In the genomic region with DNA sequence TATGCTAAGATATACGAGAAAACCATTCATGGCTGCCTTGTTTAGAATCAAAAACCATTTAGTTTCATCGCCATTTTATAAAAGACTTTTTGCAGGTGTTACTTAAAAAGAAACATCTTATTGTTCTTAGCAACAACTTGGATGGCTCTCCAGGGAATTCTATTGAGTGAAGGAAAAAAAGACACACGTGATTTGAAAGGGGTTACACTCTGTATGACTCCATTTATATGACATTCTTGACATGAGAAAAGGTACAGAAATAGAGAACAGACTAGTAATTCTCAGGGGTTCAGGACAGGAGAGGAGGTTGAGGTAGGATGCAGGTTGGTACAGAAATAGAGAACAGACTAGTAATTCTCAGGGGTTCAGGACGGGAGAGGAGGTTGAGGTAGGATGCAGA, we compare ENCODE assay signal across 24 cellular contexts.
"Had no signal": no experiment of that assay in that cellular context is flagged by ENCODE, and none has a peak within 500 bp of the region (broad histone marks: within the 10 kb centered on the region; RNA-seq: fewer than 3 reads in every experiment).

No MANE protein-coding gene starts in this region.

- DNase-seq: activated CD4-positive, alpha-beta T cell treated with anti-CD3 and anti-CD28 coated beads for 48 hours; activated CD4-positive, CD25-positive, alpha-beta regulatory T cell; activated CD8-positive, alpha-beta T cell treated with anti-CD3 and anti-CD28 coated beads, Interleukin-2, amount 10 ng/mL, durations not matched to agents 7 days and 5 days; activated effector memory CD4-positive, alpha-beta T cell treated with anti-CD3 and anti-CD28 coated beads, Interleukin-2, amount 50 U/mL, for 16 hours; activated naive CD4-positive, alpha-beta T cell treated with anti-CD3 and anti-CD28 coated beads, Interleukin-2, amount 10 ng/mL, durations not matched to agents 7 days and 5 days; activated T-cell treated with anti-CD3 and anti-CD28 coated beads, Interleukin-2, amount 50 U/mL, for 1 hour; amygdala; cortex of kidney; head of caudate nucleus; hypothalamus; left ventricle myocardium inferior; ovary; psoas muscle; right cardiac atrium; stimulated activated CD4-positive, alpha-beta T cell treated with anti-CD3 and anti-CD28 coated beads, Interleukin-4, amount 100 ng/mL, for 4 hours; substantia nigra; SW 1271; T-helper 17 cell had no signal

- H3K9me3 Mint-ChIP-seq: activated naive CD4-positive, alpha-beta T cell treated with anti-CD3 and anti-CD28 coated beads, Interleukin-2, amount 10 ng/mL, durations not matched to agents 7 days and 5 days had no signal

- H3K27me3 ChIP-seq: cardiac muscle cell, gastroesophageal sphincter, neutrophil, ovary, tibial nerve had no signal

- H3K27ac Mint-ChIP-seq: activated CD8-positive, alpha-beta T cell treated with anti-CD3 and anti-CD28 coated beads, Interleukin-2, amount 10 ng/mL, durations not matched to agents 7 days and 5 days; activated naive CD4-positive, alpha-beta T cell treated with anti-CD3 and anti-CD28 coated beads, Interleukin-2, amount 10 ng/mL, durations not matched to agents 7 days and 5 days; stimulated activated naive CD8-positive, alpha-beta T cell treated with anti-CD3 and anti-CD28 coated beads, Interleukin-15, Interleukin-2, amounts not matched to agents 100 ng/mL and 50 ng/mL, for 24 hours; T-helper 17 cell had no signal

- H3K4me1 ChIP-seq: gastroesophageal sphincter, psoas muscle, tibial nerve had no signal

- H3K36me3 ChIP-seq: cardiac muscle cell, ovary had no signal

- H3K27ac ChIP-seq: cardiac muscle cell, epithelial cell of prostate, gastroesophageal sphincter, left ventricle myocardium inferior, neutrophil, ovary, psoas muscle, tibial nerve had no signal

- H3K4me3 ChIP-seq: cardiac muscle cell, gastroesophageal sphincter, left ventricle myocardium inferior, ovary, psoas muscle, tibial nerve had no signal

- H3K27me3 Mint-ChIP-seq: activated naive CD4-positive, alpha-beta T cell treated with anti-CD3 and anti-CD28 coated beads, Interleukin-2, amount 10 ng/mL, durations not matched to agents 7 days and 5 days; stimulated activated naive CD8-positive, alpha-beta T cell treated with anti-CD3 and anti-CD28 coated beads, Interleukin-15, Interleukin-2, amounts not matched to agents 100 ng/mL and 50 ng/mL, for 24 hours; T-helper 17 cell had no signal

- H3K4me1 Mint-ChIP-seq: activated naive CD4-positive, alpha-beta T cell treated with anti-CD3 and anti-CD28 coated beads, Interleukin-2, amount 10 ng/mL, durations not matched to agents 7 days and 5 days had no signal

- H3K4me3 Mint-ChIP-seq: activated CD8-positive, alpha-beta T cell treated with anti-CD3 and anti-CD28 coated beads, Interleukin-2, amount 10 ng/mL, durations not matched to agents 7 days and 5 days; activated naive CD4-positive, alpha-beta T cell treated with anti-CD3 and anti-CD28 coated beads, Interleukin-2, amount 10 ng/mL, durations not matched to agents 7 days and 5 days; stimulated activated naive CD8-positive, alpha-beta T cell treated with anti-CD3 and anti-CD28 coated beads, Interleukin-15, Interleukin-2, amounts not matched to agents 100 ng/mL and 50 ng/mL, for 24 hours; T-helper 17 cell had no signal

- ATAC-seq: activated CD8-positive, alpha-beta T cell treated with anti-CD3 and anti-CD28 coated beads, Interleukin-2, amount 10 ng/mL, durations not matched to agents 7 days and 5 days; gastroesophageal sphincter; psoas muscle; right cardiac atrium; T-helper 17 cell had no signal

- H3K9me3 ChIP-seq: gastroesophageal sphincter, left ventricle myocardium inferior, neutrophil, ovary, psoas muscle had no signal
